Comparison of ENCODE assay signal across 17 cellular contexts in the genomic region with DNA sequence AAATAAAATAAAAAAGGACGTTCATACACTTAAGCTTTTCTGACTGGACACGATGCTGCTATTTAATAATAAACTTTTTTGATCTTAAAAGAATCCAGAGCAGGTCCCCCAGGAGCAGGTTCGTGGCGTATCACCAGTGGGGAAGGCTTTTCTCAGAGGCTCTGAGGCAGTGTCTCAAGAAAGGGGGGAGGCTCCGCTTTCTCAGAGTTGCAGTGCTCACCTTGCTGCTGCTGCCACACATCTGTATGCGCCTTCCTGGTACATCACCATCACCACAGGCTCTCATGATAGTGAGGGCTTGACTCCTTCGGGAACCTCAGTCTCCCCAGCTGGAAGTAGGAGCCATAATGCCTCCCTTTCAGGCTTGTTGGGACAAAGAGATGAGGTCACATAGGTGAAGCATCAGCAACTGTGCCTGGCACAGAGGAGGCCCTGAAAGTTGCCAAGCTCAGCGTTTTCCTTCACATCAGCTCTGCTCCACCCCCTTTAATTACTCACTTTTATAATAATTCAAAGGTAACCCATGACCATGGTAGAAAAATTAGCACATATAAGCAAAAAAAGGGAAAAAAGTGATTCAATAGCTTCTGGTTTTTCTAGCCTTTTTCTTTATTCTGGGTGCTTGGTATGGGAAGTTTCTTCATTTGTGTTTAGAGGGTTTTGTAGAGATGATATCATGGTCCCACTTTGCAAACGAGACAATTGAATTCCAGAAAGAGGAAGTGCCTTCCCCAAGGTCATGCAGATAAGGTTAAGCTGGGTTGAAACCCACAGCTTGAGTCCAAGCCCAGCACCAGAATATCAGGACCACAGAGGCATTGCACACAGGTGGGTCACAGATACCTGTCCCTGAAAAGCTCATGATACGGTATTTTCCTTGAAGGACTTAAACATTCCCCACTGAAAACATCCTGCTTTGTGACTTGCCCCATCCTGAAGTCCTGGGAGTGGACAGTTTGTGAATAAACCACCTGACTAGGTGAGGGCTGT. TPM values are rescaled to one million over a fixed set of nuclear protein-coding genes. Genes with fewer than 3 reads are reported as not detected.
DNase-seq lines count a peak whose midpoint lies in the region; TF ChIP-seq lines count a peak whose summit lies in the region.
"Had no signal": no experiment of that assay in that cellular context is flagged by ENCODE, and none has a peak within 500 bp of the region (broad histone marks: within the 10 kb centered on the region; RNA-seq: fewer than 3 reads in every experiment).

No MANE protein-coding gene starts in this region.

- H3K27me3 ChIP-seq in suprapubic skin (no peaks in the 10 kb centered on the region), endodermal cell (ENCODE audit: control insufficient read depth, insufficient read depth, low read length, poor library complexity, severe bottlenecking) (no peaks in the 10 kb centered on the region)
- H3K27me3 ChIP-seq: ascending aorta, neural progenitor cell had no signal

- no peak for TF ChIP-seq EP300 in suprapubic skin (IDR thresholded peaks at IDR 0.05)

- no peaks in the 10 kb centered on the region for H3K9me3 Mint-ChIP-seq in T-helper 1 cell treated with Interleukin-12 subunit alpha and Interleukin-12 subunit beta and Interleukin-4 antibody, amounts not matched to agents 30 μg/mL and 1 μg/mL, for 36 hours
- no peaks in the 10 kb centered on the region for H3K9me3 Mint-ChIP-seq in endodermal cell
- H3K9me3 Mint-ChIP-seq: activated B cell treated with CpG ODN at 0.5 μM for 24 hours; CD8-positive, alpha-beta memory T cell; neural progenitor cell had no signal

- TF ChIP-seq CTCF in epithelial cell of esophagus (IDR thresholded peaks at IDR 0.05; ENCODE audit: insufficient read depth, low read depth, low read length, missing control alignments) (no peak), suprapubic skin (IDR thresholded peaks at IDR 0.05) (no peak), endodermal cell (conservative IDR thresholded peaks at IDR 0.05) (no peak)

- no peaks in the 10 kb centered on the region for H3K27me3 Mint-ChIP-seq in T-helper 1 cell treated with Interleukin-12 subunit alpha and Interleukin-12 subunit beta and Interleukin-4 antibody, amounts not matched to agents 30 μg/mL and 1 μg/mL, for 36 hours (ENCODE audit: low read depth)
- H3K27me3 Mint-ChIP-seq in endodermal cell (ENCODE audit: insufficient read depth) = peaks cover 3% of the 10 kb centered on the region
- H3K27me3 Mint-ChIP-seq: activated B cell treated with CpG ODN at 0.5 μM for 24 hours; CD8-positive, alpha-beta memory T cell had no signal

- peaks cover 15% of the 10 kb centered on the region for H3K4me1 Mint-ChIP-seq in T-helper 1 cell treated with Interleukin-12 subunit alpha and Interleukin-12 subunit beta and Interleukin-4 antibody, amounts not matched to agents 30 μg/mL and 1 μg/mL, for 36 hours (ENCODE audit: low read depth)
- peaks cover 13% of the 10 kb centered on the region for H3K4me1 Mint-ChIP-seq in endodermal cell

- H3K9me3 ChIP-seq in suprapubic skin (no peaks in the 10 kb centered on the region), endodermal cell (ENCODE audit: control insufficient read depth, low read length) (no peaks in the 10 kb centered on the region)
- H3K9me3 ChIP-seq: ascending aorta had no signal

- DNase-seq in T-helper 1 cell (no peak), RPMI8226 (peak; percentile 75), epithelial cell of esophagus (ENCODE audit: low read depth) (peak; percentile 36), suprapubic skin (ENCODE audit: low spot score in 2 of 2) (peak; percentile 26 to 52), NCI-H345 (lab: John Stamatoyannopoulos, UW) (no peak), endodermal cell (no peak), T-helper 2 cell (no peak)
- DNase-seq: 8988T; activated B cell treated with CpG ODN at 0.5 μM for 24 hours; activated naive CD4-positive, alpha-beta T cell; CD8-positive, alpha-beta memory T cell; erythroblast; mesenchymal stem cell; NCI-H1092 had no signal

- H3K4me1 ChIP-seq in suprapubic skin (peaks cover 30% of the 10 kb centered on the region), endodermal cell (ENCODE audit: control insufficient read depth, insufficient read depth, low read length) (peaks cover 6% of the 10 kb centered on the region)
- H3K4me1 ChIP-seq: neural progenitor cell had no signal

- WGBS in suprapubic skin = 82% methylated on average over 10 of the region's 10 CpGs
- 88 to 91% methylated on average over 7 to 10 of the region's 10 CpGs for WGBS in endodermal cell (ENCODE audit: insufficient coverage in 1 of 2, insufficient read length in 1 of 2), 2 experiments

- no peak for TF ChIP-seq POLR2A in suprapubic skin (IDR thresholded peaks at IDR 0.05)

- H3K4me3 Mint-ChIP-seq in T-helper 1 cell treated with Interleukin-12 subunit alpha and Interleukin-12 subunit beta and Interleukin-4 antibody, amounts not matched to agents 30 μg/mL and 1 μg/mL, for 36 hours = no peak overlapping the region
- H3K4me3 Mint-ChIP-seq in endodermal cell = no peak overlapping the region
- H3K4me3 Mint-ChIP-seq: activated B cell treated with CpG ODN at 0.5 μM for 24 hours; CD8-positive, alpha-beta memory T cell; neural progenitor cell had no signal

- H3K27ac Mint-ChIP-seq in T-helper 1 cell treated with Interleukin-12 subunit alpha and Interleukin-12 subunit beta and Interleukin-4 antibody, amounts not matched to agents 30 μg/mL and 1 μg/mL, for 36 hours = peak overlapping the region; percentile 31
- no peak overlapping the region for H3K27ac Mint-ChIP-seq in endodermal cell
- H3K27ac Mint-ChIP-seq: activated B cell treated with CpG ODN at 0.5 μM for 24 hours, neural progenitor cell had no signal

- H3K27ac ChIP-seq in suprapubic skin = no peak overlapping the region
- no peak overlapping the region for H3K27ac ChIP-seq in endodermal cell (ENCODE audit: low read depth, low read length)
- H3K27ac ChIP-seq: ascending aorta, neural progenitor cell had no signal

- H3K36me3 ChIP-seq in suprapubic skin = no peaks in the 10 kb centered on the region
- no peaks in the 10 kb centered on the region for H3K36me3 ChIP-seq in endodermal cell (ENCODE audit: control insufficient read depth, insufficient read depth, low read length)
- H3K36me3 ChIP-seq: neural progenitor cell had no signal

- H3K36me3 Mint-ChIP-seq in T-helper 1 cell treated with Interleukin-12 subunit alpha and Interleukin-12 subunit beta and Interleukin-4 antibody, amounts not matched to agents 30 μg/mL and 1 μg/mL, for 36 hours (ENCODE audit: low read depth) = peaks cover 4% of the 10 kb centered on the region
- peaks cover 6% of the 10 kb centered on the region for H3K36me3 Mint-ChIP-seq in endodermal cell (ENCODE audit: low read depth)

- H3K4me3 ChIP-seq in epithelial cell of esophagus (ENCODE audit: low read length) (no peak overlapping the region), suprapubic skin (no peak overlapping the region), endodermal cell (ENCODE audit: low read length) (no peak overlapping the region)
- H3K4me3 ChIP-seq: ascending aorta, neural progenitor cell had no signal

- no peak overlapping the region for H3K9ac ChIP-seq in endodermal cell (ENCODE audit: extremely low read depth, low read length, poor library complexity, severe bottlenecking)
- H3K9ac ChIP-seq: neural progenitor cell had no signal

RNA-seq across cellular contexts. Expression of a gene that starts 24.5 kb away (rescaled TPM):
- 100 to 1,000 TPM; 152 to 180 (median 167) TPM for total RNA-seq in suprapubic skin
- total RNA-seq in endodermal cell = 100 to 1,000 TPM; 493 to 536 TPM
- 582 TPM for polyA plus RNA-seq in endodermal cell (2013, experiment 1 of 2)
- 506 TPM for polyA plus RNA-seq in endodermal cell (2013, experiment 2 of 2)

RNA-seq across cellular contexts. Expression of a gene that starts 59.9 kb away (rescaled TPM):
- total RNA-seq in suprapubic skin (100 to 1,000 TPM; 138 to 315 (median 207) TPM), endodermal cell (1 to 10 TPM; 1.9 to 3.7 TPM)
- polyA plus RNA-seq in endodermal cell (2013, experiment 1 of 2) = 45.0 TPM
- polyA plus RNA-seq in endodermal cell (2013, experiment 2 of 2) = 50.3 TPM

Comparison
In these comparisons a context has a peak if more than half of its experiments do, and no peak if none do; other contexts are left out.
1. DNase-seq: peak in RPMI8226 (single experiment), epithelial cell of esophagus (single experiment) and suprapubic skin (2 of 2); none in T-helper 1 cell (0 of 5), NCI-H345 (single experiment), endodermal cell (single experiment) and T-helper 2 cell (0 of 5).
2. RNA of a gene that starts 59.9 kb away (total RNA-seq): 138 to 315 TPM in suprapubic skin; 1.9 to 3.7 TPM in endodermal cell; every median in the first group is over 10 times any median in the second.